8 cellular contexts compared by ENCODE assay signal in genomic region chr18:9147440-9148238, GRCh38. TPM values are rescaled to one million over a fixed set of nuclear protein-coding genes. Genes with fewer than 3 reads are reported as not detected.
DNase-seq lines count a peak whose midpoint lies in the region; ATAC-seq and TF ChIP-seq lines count a peak whose summit lies in the region.

No MANE protein-coding gene starts in this region.

- peaks cover 62% of the 10 kb centered on the region for H3K4me1 Mint-ChIP-seq in activated CD4-positive, alpha-beta T cell treated with anti-CD3 and anti-CD28 coated beads, Interleukin-2, amount 10 ng/mL, durations not matched to agents 7 days and 5 days

- DNase-seq in A172 (ENCODE audit: low spot score) (peak; percentile 62), ELF-1 (ENCODE audit: low read depth, low spot score) (peak; percentile 19), NCI-H2196 (lab: John Stamatoyannopoulos, UW; ENCODE audit: unreplicated experiment) (peak; percentile 68), fibroblast of the aortic adventitia (ENCODE audit: low read depth) (peak; percentile 85), omental fat pad (ENCODE audit: low spot score) (no peak)
- DNase-seq in activated CD4-positive, alpha-beta T cell treated with anti-CD3 and anti-CD28 coated beads, Interleukin-2, amount 10 ng/mL, durations not matched to agents 7 days and 5 days: peak; percentile 48
- no peak for DNase-seq in activated CD8-positive, alpha-beta memory T cell treated with anti-CD3 and anti-CD28 coated beads for 24 hours

- peak overlapping the region; percentile 85 for H3K27ac Mint-ChIP-seq in activated CD4-positive, alpha-beta T cell treated with anti-CD3 and anti-CD28 coated beads, Interleukin-2, amount 10 ng/mL, durations not matched to agents 7 days and 5 days

- no peak overlapping the region for H3K4me3 Mint-ChIP-seq in activated CD4-positive, alpha-beta T cell treated with anti-CD3 and anti-CD28 coated beads, Interleukin-2, amount 10 ng/mL, durations not matched to agents 7 days and 5 days

- ATAC-seq in HG02798 (IDR thresholded peaks at IDR 0.05; ENCODE audit: poor library complexity, unreplicated experiment) (peak; percentile 61), omental fat pad (ENCODE audit: low FRiP score) (peak; percentile 85)

- no peaks in the 10 kb centered on the region for H3K27me3 Mint-ChIP-seq in activated CD4-positive, alpha-beta T cell treated with anti-CD3 and anti-CD28 coated beads, Interleukin-2, amount 10 ng/mL, durations not matched to agents 7 days and 5 days

- peak; percentile 82 for TF ChIP-seq CTCF in fibroblast of the aortic adventitia (IDR thresholded peaks at IDR 0.05; ENCODE audit: insufficient read depth, low read length)
- TF ChIP-seq CTCF in omental fat pad (IDR thresholded peaks at IDR 0.05): peak in 2 of 3 donors; percentile 45 to 65

- H3K4me3 ChIP-seq in fibroblast of the aortic adventitia (ENCODE audit: low read depth, low read length): no peak overlapping the region

- CTCF ChIA-PET in activated CD4-positive, alpha-beta T cell treated with anti-CD3 and anti-CD28 coated beads, Interleukin-2, amount 10 ng/mL, durations not matched to agents 7 days and 5 days (lab: Charles Lee): interaction anchor here (0.9 to 1.3 kb wide), 7 partner anchors 9 to 78 kb away, joined by 3 to 8 read pairs (median 3); no protein-coding TSS in a partner anchor

- peaks cover 11% of the 10 kb centered on the region for H3K36me3 Mint-ChIP-seq in activated CD4-positive, alpha-beta T cell treated with anti-CD3 and anti-CD28 coated beads, Interleukin-2, amount 10 ng/mL, durations not matched to agents 7 days and 5 days (ENCODE audit: low read depth)

- POLR2A ChIA-PET in activated CD4-positive, alpha-beta T cell treated with anti-CD3 and anti-CD28 coated beads, Interleukin-2, amount 10 ng/mL, durations not matched to agents 7 days and 5 days (lab: Charles Lee): no interaction called here

- no peaks in the 10 kb centered on the region for H3K9me3 Mint-ChIP-seq in activated CD4-positive, alpha-beta T cell treated with anti-CD3 and anti-CD28 coated beads, Interleukin-2, amount 10 ng/mL, durations not matched to agents 7 days and 5 days

RNA-seq across cellular contexts. Expression of gene ANKRD12, which starts 11.1 kb away (rescaled TPM):
- 12.5 and 24.1 TPM in 2 replicates for total RNA-seq in A172 (2014; rRNA removed; shearing (Covaris generic))
- total RNA-seq in activated CD4-positive, alpha-beta T cell treated with anti-CD3 and anti-CD28 coated beads, Interleukin-2, amount 10 ng/mL, durations not matched to agents 7 days and 5 days: 100 to 1,000 TPM in 1 of 2 experiments, 10 to 100 TPM in 1; 79.4 to 107 TPM
- total RNA-seq in fibroblast of the aortic adventitia (ENCODE audit: low replicate concordance): 35.3 and 66.2 TPM in 2 replicates
- 10 to 100 TPM; 45.6 to 58.6 (median 47.4) TPM for total RNA-seq in omental fat pad

RNA-seq across cellular contexts. Expression of gene NDUFV2, which starts 45.1 kb away (rescaled TPM):
- 244 and 300 TPM in 2 replicates for total RNA-seq in A172 (2014; rRNA removed; shearing (Covaris generic))
- total RNA-seq in activated CD4-positive, alpha-beta T cell treated with anti-CD3 and anti-CD28 coated beads, Interleukin-2, amount 10 ng/mL, durations not matched to agents 7 days and 5 days: 100 to 1,000 TPM; 177 to 185 TPM
- 135 and 137 TPM in 2 replicates for total RNA-seq in fibroblast of the aortic adventitia (ENCODE audit: low replicate concordance)
- 10 to 100 TPM; 86.1 to 92.1 (median 88.8) TPM for total RNA-seq in omental fat pad

Comparison
In these comparisons a context has a peak if more than half of its experiments do, and no peak if none do; other contexts are left out.
1. DNase-seq: peak in A172 (single experiment), ELF-1 (single experiment), NCI-H2196 (single experiment), activated CD4-positive, alpha-beta T cell treated with anti-CD3 and anti-CD28 coated beads, Interleukin-2, amount 10 ng/mL, durations not matched to agents 7 days and 5 days (single experiment) and fibroblast of the aortic adventitia (single experiment); none in omental fat pad (single experiment) and activated CD8-positive, alpha-beta memory T cell treated with anti-CD3 and anti-CD28 coated beads for 24 hours (single experiment).